29 cellular contexts compared by ENCODE assay signal in the genomic region with DNA sequence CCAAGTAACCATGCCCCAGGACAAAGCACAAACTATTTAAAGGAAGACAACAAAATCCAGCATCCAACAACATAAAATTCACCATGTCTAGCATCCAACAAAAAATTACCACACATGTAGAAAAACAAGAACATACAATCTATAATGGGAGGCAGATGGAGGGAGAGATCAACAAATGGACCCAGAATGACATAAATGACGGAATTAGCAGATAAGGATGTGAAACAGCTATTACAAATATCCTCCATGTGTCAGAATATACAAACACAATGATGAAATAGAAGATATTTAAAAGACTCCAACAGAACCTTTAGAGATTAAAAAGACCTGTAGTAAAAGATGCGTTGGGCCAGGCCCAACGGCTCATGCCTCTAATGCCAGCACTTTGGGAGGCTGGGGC.
"Had no signal": no experiment of that assay in that cellular context is flagged by ENCODE, and none has a peak within 500 bp of the region (broad histone marks: within the 10 kb centered on the region; RNA-seq: fewer than 3 reads in every experiment).

No MANE protein-coding gene starts in this region.

- H3K36me3 ChIP-seq: brain microvascular endothelial cell, neural progenitor cell had no signal

- H3K9me3 Mint-ChIP-seq: activated CD4-positive, alpha-beta memory T cell treated with anti-CD3 and anti-CD28 coated beads, Interleukin-2, amount 10 ng/mL, durations not matched to agents 7 days and 5 days; activated naive CD8-positive, alpha-beta T cell treated with anti-CD3 and anti-CD28 coated beads, Interleukin-2, amount 10 ng/mL, durations not matched to agents 7 days and 5 days; immature natural killer cell; memory B cell; naive thymus-derived CD8-positive, alpha-beta T cell; T-helper 1 cell treated with Interleukin-12 subunit alpha and Interleukin-12 subunit beta and Interleukin-4 antibody, amounts not matched to agents 30 μg/mL and 1 μg/mL, for 36 hours had no signal

- H3K9me3 ChIP-seq: heart left ventricle, suprapubic skin, tibial artery had no signal

- H3K27me3 Mint-ChIP-seq: activated CD4-positive, alpha-beta memory T cell treated with anti-CD3 and anti-CD28 coated beads, Interleukin-2, amount 10 ng/mL, durations not matched to agents 7 days and 5 days; activated CD8-positive, alpha-beta memory T cell treated with anti-CD3 and anti-CD28 coated beads, Interleukin-2, amount 10 ng/mL, durations not matched to agents 7 days and 5 days; activated naive CD8-positive, alpha-beta T cell treated with anti-CD3 and anti-CD28 coated beads, Interleukin-2, amount 10 ng/mL, durations not matched to agents 7 days and 5 days; memory B cell; naive thymus-derived CD8-positive, alpha-beta T cell had no signal

- DNase-seq: activated CD4-positive, alpha-beta T cell treated with anti-CD3 and anti-CD28 coated beads for 48 hours; activated CD8-positive, alpha-beta memory T cell treated with anti-CD3 and anti-CD28 coated beads, Interleukin-2, amount 10 ng/mL, durations not matched to agents 7 days and 5 days; activated naive CD4-positive, alpha-beta T cell treated with Interleukin-2 at 50 U/mL for 16 hours; activated naive CD8-positive, alpha-beta T cell treated with anti-CD3 and anti-CD28 coated beads, Interleukin-2, amount 10 ng/mL, durations not matched to agents 7 days and 5 days; activated T-cell treated with anti-CD3 and anti-CD28 coated beads, Interleukin-2, amount 50 U/mL, for 48 hours; amniotic stem cell; brain microvascular endothelial cell; caudate nucleus; cortex of kidney; endodermal cell; heart left ventricle; hypothalamus; immature natural killer cell; kidney; midbrain; naive thymus-derived CD8-positive, alpha-beta T cell; occipital lobe; right cardiac atrium; stimulated activated naive CD4-positive, alpha-beta T cell; SW 1271; T-helper 9 cell; tibial artery had no signal

- H3K4me3 ChIP-seq: heart left ventricle, neural progenitor cell, suprapubic skin, tibial artery had no signal

- ATAC-seq: activated CD8-positive, alpha-beta memory T cell treated with anti-CD3 and anti-CD28 coated beads, Interleukin-2, amount 10 ng/mL, durations not matched to agents 7 days and 5 days; heart left ventricle; naive thymus-derived CD8-positive, alpha-beta T cell; right cardiac atrium had no signal

- H3K4me1 Mint-ChIP-seq: neural progenitor cell had no signal

- H3K4me1 ChIP-seq: neural progenitor cell had no signal

- H3K27ac Mint-ChIP-seq: activated CD4-positive, alpha-beta memory T cell treated with anti-CD3 and anti-CD28 coated beads, Interleukin-2, amount 10 ng/mL, durations not matched to agents 7 days and 5 days; activated CD8-positive, alpha-beta memory T cell treated with anti-CD3 and anti-CD28 coated beads, Interleukin-2, amount 10 ng/mL, durations not matched to agents 7 days and 5 days; endodermal cell; memory B cell; neural progenitor cell; T-helper 1 cell treated with Interleukin-12 subunit alpha and Interleukin-12 subunit beta and Interleukin-4 antibody, amounts not matched to agents 30 μg/mL and 1 μg/mL, for 36 hours had no signal

- H3K27me3 ChIP-seq: brain microvascular endothelial cell, heart left ventricle, neural progenitor cell, suprapubic skin, tibial artery had no signal

- H3K27ac ChIP-seq: brain microvascular endothelial cell, heart left ventricle, neural progenitor cell, parathyroid adenoma, suprapubic skin, tibial artery, VCaP had no signal

- H3K4me3 Mint-ChIP-seq: activated CD4-positive, alpha-beta memory T cell treated with anti-CD3 and anti-CD28 coated beads, Interleukin-2, amount 10 ng/mL, durations not matched to agents 7 days and 5 days; activated CD8-positive, alpha-beta memory T cell treated with anti-CD3 and anti-CD28 coated beads, Interleukin-2, amount 10 ng/mL, durations not matched to agents 7 days and 5 days; activated naive CD8-positive, alpha-beta T cell treated with anti-CD3 and anti-CD28 coated beads, Interleukin-2, amount 10 ng/mL, durations not matched to agents 7 days and 5 days; endodermal cell; immature natural killer cell; memory B cell; naive thymus-derived CD8-positive, alpha-beta T cell; neural progenitor cell; T-helper 1 cell treated with Interleukin-12 subunit alpha and Interleukin-12 subunit beta and Interleukin-4 antibody, amounts not matched to agents 30 μg/mL and 1 μg/mL, for 36 hours had no signal
